13 cellular contexts compared by ENCODE assay signal in genomic region chr3:16102905-16103364, GRCh38.
DNase-seq lines count a peak whose midpoint lies in the region; ATAC-seq, FAIRE-seq and TF ChIP-seq lines count a peak whose summit lies in the region.
"Had no signal": no experiment of that assay in that cellular context is flagged by ENCODE, and none has a peak within 500 bp of the region (broad histone marks: within the 10 kb centered on the region; RNA-seq: fewer than 3 reads in every experiment).

No MANE protein-coding gene starts in this region.

- FAIRE-seq in astrocyte (lab: Jason Lieb, UNC), result peak; percentile 86
- FAIRE-seq: H1 had no signal

- H3K9me3 Mint-ChIP-seq in astrocyte (ENCODE audit: unreplicated experiment), result peaks cover 3% of the 10 kb centered on the region

- TF ChIP-seq CTCF in astrocyte (IDR thresholded peaks at IDR 0.05; ENCODE audit: insufficient read depth, low read depth, low read length) (no peak), heart right ventricle (IDR thresholded peaks at IDR 0.05) (peak in 1 of 9 donors; percentile 6), stomach (IDR thresholded peaks at IDR 0.05) (no peak)

- intact Hi-C loops in heart right ventricle (cut with DNase I) (loop anchor here in 1 of 10 donors (5.0 kb wide), 1 partner anchor 41 kb away; no protein-coding TSS in a partner anchor), stomach (cut with DNase I; ENCODE audit: low total_unique reads) (no loop called here)

- H3K9me3 ChIP-seq in astrocyte (ENCODE audit: insufficient read depth, low read depth, low read length) (no peaks in the 10 kb centered on the region), heart right ventricle (no peaks in the 10 kb centered on the region), stomach (no peaks in the 10 kb centered on the region)

- H3K4me1 ChIP-seq in astrocyte (ENCODE audit: insufficient read depth, low read length), result peaks cover 24% of the 10 kb centered on the region
- H3K4me1 ChIP-seq in heart right ventricle, result peaks cover 0 to 10% (median 2%) of the 10 kb centered on the region in 9 donors
- H3K4me1 ChIP-seq in stomach, result peaks cover 0 to 7% (median 0%) of the 10 kb centered on the region in 4 donors

- H3K4me2 ChIP-seq in astrocyte (ENCODE audit: low read length), result peak overlapping the region; percentile 71

- H3K36me3 Mint-ChIP-seq in astrocyte (ENCODE audit: low read depth, unreplicated experiment), result no peaks in the 10 kb centered on the region
- H3K36me3 Mint-ChIP-seq: natural killer cell treated with Interleukin-12 subunit alpha and Interleukin-12 subunit beta and Interleukin-15 and Interleukin-18, amount 100 ng/mL, for 72 hours had no signal

- H3K79me2 ChIP-seq in astrocyte (ENCODE audit: insufficient read depth, low read length), result no peaks in the 10 kb centered on the region

- no peak for TF ChIP-seq EP300 in stomach (IDR thresholded peaks at IDR 0.05)

- ATAC-seq in heart right ventricle, result peak in 7 of 8 donors; percentile 21 to 76 (median 70)
- ATAC-seq in GM18505 (IDR thresholded peaks at IDR 0.05; ENCODE audit: unreplicated experiment), result no peak
- ATAC-seq: natural killer cell treated with Interleukin-12 subunit alpha and Interleukin-12 subunit beta and Interleukin-15 and Interleukin-18, amount 100 ng/mL, for 72 hours had no signal

- peak overlapping the region; percentile 80 for H3K9ac ChIP-seq in astrocyte (ENCODE audit: low read length)

- H3K4me3 ChIP-seq in astrocyte (ENCODE audit: insufficient read depth, low read depth, low read length) (no peak overlapping the region), heart right ventricle (no peak overlapping the region), stomach (no peak overlapping the region)

- H3K27ac ChIP-seq in astrocyte (ENCODE audit: low read depth, low read length) (peak overlapping the region; percentile 98), heart right ventricle (peak overlapping the region in 6 of 10 donors; percentile 14 to 52 (median 40)), stomach (peak overlapping the region in 3 of 5 donors; percentile 15 to 59 (median 53))

- no peaks in the 10 kb centered on the region for H3K27me3 ChIP-seq in astrocyte (ENCODE audit: insufficient read depth, low read length)
- no peaks in the 10 kb centered on the region for H3K27me3 ChIP-seq in heart right ventricle
- no peaks in the 10 kb centered on the region for H3K27me3 ChIP-seq in stomach

- H4K20me1 ChIP-seq in astrocyte (ENCODE audit: insufficient read depth, low read length), result no peaks in the 10 kb centered on the region

- DNase-seq in ELR (ENCODE audit: low read depth) (peak; percentile 84), astrocyte (ENCODE audit: low read depth) (peak; percentile 95), heart right ventricle (no peak), stomach (no peak), HUDEP-2 (lab: John Stamatoyannopoulos, UW; ENCODE audit: unreplicated experiment in 76 of 76) (no peak), NCI-H524 treated with DMSO at 0.1 percent for 48 hours (lab: John Stamatoyannopoulos, UW) (no peak), NCI-H82 (lab: John Stamatoyannopoulos, UW) (no peak)
- DNase-seq: activated CD8-positive, alpha-beta memory T cell treated with anti-CD3 and anti-CD28 coated beads, Interleukin-2, amount 50 U/mL, for 4 hours; stimulated activated CD4-positive, alpha-beta T cell treated with anti-CD3 and anti-CD28 coated beads, Interleukin-1b, Interleukin-23, amount 100 ng/mL, for 48 hours had no signal

- no peak for TF ChIP-seq POLR2A in stomach (IDR thresholded peaks at IDR 0.05)
- no peak for TF ChIP-seq POLR2A in GM18505 (IDR thresholded peaks at IDR 0.05; ENCODE audit: borderline replicate concordance, extremely low read depth, insufficient read depth, insufficient read length)

- H3K4me1 Mint-ChIP-seq in astrocyte (ENCODE audit: low read depth, unreplicated experiment), result peaks cover 27% of the 10 kb centered on the region
- H3K4me1 Mint-ChIP-seq: central memory CD8-positive, alpha-beta T cell had no signal

- H2AFZ ChIP-seq in astrocyte (ENCODE audit: low read depth, low read length), result no peak overlapping the region

- H3K27ac Mint-ChIP-seq in astrocyte (ENCODE audit: unreplicated experiment), result peak overlapping the region; percentile 99
- H3K27ac Mint-ChIP-seq: natural killer cell treated with Interleukin-12 subunit alpha and Interleukin-12 subunit beta and Interleukin-15 and Interleukin-18, amount 100 ng/mL, for 72 hours had no signal

- peak overlapping the region; percentile 8 for H3K4me3 Mint-ChIP-seq in astrocyte (ENCODE audit: unreplicated experiment)
- H3K4me3 Mint-ChIP-seq: central memory CD8-positive, alpha-beta T cell; natural killer cell treated with Interleukin-12 subunit alpha and Interleukin-12 subunit beta and Interleukin-15 and Interleukin-18, amount 100 ng/mL, for 72 hours had no signal

- H3K36me3 ChIP-seq in astrocyte (ENCODE audit: insufficient read depth, low read length) (no peaks in the 10 kb centered on the region), heart right ventricle (no peaks in the 10 kb centered on the region), stomach (no peaks in the 10 kb centered on the region)

- H3K27me3 Mint-ChIP-seq in astrocyte (ENCODE audit: low read depth, unreplicated experiment), result no peaks in the 10 kb centered on the region

Comparison
In these comparisons a context has a peak if more than half of its experiments do, and no peak if none do; other contexts are left out.
1. DNase-seq: peak in ELR (single experiment) and astrocyte (single experiment); none in heart right ventricle (0 of 2), stomach (single experiment), HUDEP-2 (0 of 76), NCI-H524 treated with DMSO at 0.1 percent for 48 hours (single experiment) and NCI-H82 (single experiment).
2. H3K27ac ChIP-seq: peak in every context shown above with its lines; median percentile 98 in astrocyte; 53 in stomach; 40 in heart right ventricle.